In the genomic region with DNA sequence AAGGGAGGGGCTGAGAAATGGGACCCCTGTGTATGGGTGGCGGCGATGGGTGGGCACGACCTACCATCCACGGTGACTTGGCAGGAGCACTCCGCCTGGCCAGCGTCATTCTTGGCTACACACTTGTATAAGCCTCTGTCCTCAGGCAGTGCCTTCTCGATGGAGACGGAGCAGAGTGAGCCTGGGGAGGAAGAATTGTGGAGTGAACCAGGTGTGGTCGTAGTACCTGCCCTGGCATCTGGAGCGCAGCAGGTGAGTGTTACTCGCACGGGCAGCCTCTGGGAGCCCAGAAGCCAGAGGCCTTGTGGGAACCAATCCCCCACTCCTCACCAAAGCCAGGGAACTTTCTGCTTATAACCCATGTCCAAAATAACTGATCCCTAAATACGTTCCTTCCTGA, we compare ENCODE assay signal across 21 cellular contexts.
DNase-seq lines count a peak whose midpoint lies in the region; ATAC-seq and TF ChIP-seq lines count a peak whose summit lies in the region.
"Had no signal": no experiment of that assay in that cellular context is flagged by ENCODE, and none has a peak within 500 bp of the region (broad histone marks: within the 10 kb centered on the region; RNA-seq: fewer than 3 reads in every experiment).

No MANE protein-coding gene starts in this region.

- H3K9ac ChIP-seq in neural progenitor cell = no peak overlapping the region
- peak overlapping the region in 1 of 2 donors; percentile 47 for H3K9ac ChIP-seq in stomach smooth muscle (ENCODE audit: low read length in 2 of 2)

- no peaks in the 10 kb centered on the region for H4K20me1 ChIP-seq in neural progenitor cell (ENCODE audit: low read depth)

- H3K4me2 ChIP-seq in neural progenitor cell = no peak overlapping the region

- H3K9me3 Mint-ChIP-seq in HFFc6 (peaks cover 5% of the 10 kb centered on the region; the same call in 1 of the 2 replicates), neural progenitor cell (peaks cover 2% of the 10 kb centered on the region), type B pancreatic cell (no peaks in the 10 kb centered on the region)
- no peaks in the 10 kb centered on the region for H3K9me3 Mint-ChIP-seq in dendritic cell treated with granulocyte-macrophage colony-stimulating factor and Interleukin-4, amounts not matched to agents 40 ng/mL and 50 ng/mL, for 4 days
- H3K9me3 Mint-ChIP-seq: activated naive CD8-positive, alpha-beta T cell treated with anti-CD3 and anti-CD28 coated beads for 36 hours; activated T-helper 2 cell treated with anti-CD3 and anti-CD28 coated beads, Interferon-gamma antibody, Interleukin-2, Interleukin-4, amounts not matched to agents 10 μg/mL and 5 μg/mL and 100 μg/mL, durations not matched to agents 14 hours and 24 hours and 36 hours had no signal

- no peak overlapping the region for H2AFZ ChIP-seq in neural progenitor cell (replicated peaks)

- H3K27me3 ChIP-seq in neural progenitor cell (no peaks in the 10 kb centered on the region), stomach smooth muscle (ENCODE audit: control insufficient read depth in 1 of 2, insufficient read depth in 2 of 2, low read length in 2 of 2) (no peaks in the 10 kb centered on the region)
- H3K27me3 ChIP-seq: ovary, right lobe of liver had no signal

- no peak overlapping the region for H3K27ac ChIP-seq in neural progenitor cell
- peak overlapping the region; percentile 98 for H3K27ac ChIP-seq in stomach smooth muscle (ENCODE audit: low read length)
- H3K27ac ChIP-seq: ovary, RWPE1 had no signal

- H3K4me1 ChIP-seq in neural progenitor cell = peaks cover 36% of the 10 kb centered on the region
- H3K4me1 ChIP-seq in stomach smooth muscle (ENCODE audit: control insufficient read depth, insufficient read depth, low read length) = peaks cover 92% of the 10 kb centered on the region
- H3K4me1 ChIP-seq: right lobe of liver had no signal

- DNase-seq in HFFc6 (no peak), neural progenitor cell (ENCODE audit: low spot score) (no peak), NCI-H146 (lab: John Stamatoyannopoulos, UW) (no peak), type B pancreatic cell (ENCODE audit: extremely low spot score, unreplicated experiment) (no peak), foreskin fibroblast (no peak)
- DNase-seq: activated CD4-positive, alpha-beta T cell treated with anti-CD3 and anti-CD28 coated beads, Interleukin-2, amount 50 U/mL, for 1 hour; activated naive CD8-positive, alpha-beta T cell treated with anti-CD3 and anti-CD28 coated beads for 36 hours; cortex of kidney; DMS79; hypothalamus; KG1; NCI-H1694; NCI-H748 treated with DMSO at 0.1 percent for 48 hours; ovary; right lobe of liver had no signal

- H3K27me3 Mint-ChIP-seq in HFFc6 (ENCODE audit: insufficient read depth) (peaks cover 57% of the 10 kb centered on the region), neural progenitor cell (ENCODE audit: insufficient read depth, low read depth) (no peaks in the 10 kb centered on the region), type B pancreatic cell (peaks cover 9% of the 10 kb centered on the region)
- no peaks in the 10 kb centered on the region for H3K27me3 Mint-ChIP-seq in dendritic cell treated with granulocyte-macrophage colony-stimulating factor and Interleukin-4, amounts not matched to agents 40 ng/mL and 50 ng/mL, for 4 days
- H3K27me3 Mint-ChIP-seq: activated naive CD8-positive, alpha-beta T cell treated with anti-CD3 and anti-CD28 coated beads for 36 hours; brain had no signal

- H3K36me3 Mint-ChIP-seq in HFFc6 (ENCODE audit: low read depth) (peaks cover 66% of the 10 kb centered on the region), neural progenitor cell (peaks cover 26% of the 10 kb centered on the region), type B pancreatic cell (peaks cover 4% of the 10 kb centered on the region)
- no peaks in the 10 kb centered on the region for H3K36me3 Mint-ChIP-seq in dendritic cell treated with granulocyte-macrophage colony-stimulating factor and Interleukin-4, amounts not matched to agents 40 ng/mL and 50 ng/mL, for 4 days (ENCODE audit: low read depth)
- H3K36me3 Mint-ChIP-seq: activated naive CD8-positive, alpha-beta T cell treated with anti-CD3 and anti-CD28 coated beads for 36 hours; brain had no signal

- no peak overlapping the region for H3K4me3 Mint-ChIP-seq in HFFc6
- no peak overlapping the region for H3K4me3 Mint-ChIP-seq in dendritic cell treated with granulocyte-macrophage colony-stimulating factor and Interleukin-4, amounts not matched to agents 40 ng/mL and 50 ng/mL, for 4 days
- H3K4me3 Mint-ChIP-seq in neural progenitor cell = no peak overlapping the region
- H3K4me3 Mint-ChIP-seq in type B pancreatic cell = no peak overlapping the region
- H3K4me3 Mint-ChIP-seq: activated naive CD8-positive, alpha-beta T cell treated with anti-CD3 and anti-CD28 coated beads for 36 hours; brain had no signal

- peaks cover 13% of the 10 kb centered on the region for H3F3A ChIP-seq in neural progenitor cell (ENCODE audit: low read depth)

- TF ChIP-seq CTCF in HFFc6 (IDR thresholded peaks at IDR 0.05) (no peak), neural progenitor cell (IDR thresholded peaks at IDR 0.05) (no peak), type B pancreatic cell (conservative IDR thresholded peaks at IDR 0.05) (no peak), foreskin fibroblast (IDR thresholded peaks at IDR 0.05; ENCODE audit: low read depth, low read length) (no peak)

- no peaks in the 10 kb centered on the region for H3K79me2 ChIP-seq in neural progenitor cell (ENCODE audit: low read depth)

- H3K4me1 Mint-ChIP-seq in HFFc6 (ENCODE audit: low read depth) (peaks cover 95% of the 10 kb centered on the region), neural progenitor cell (peaks cover 43% of the 10 kb centered on the region), type B pancreatic cell (ENCODE audit: unreplicated experiment) (peaks cover 62% of the 10 kb centered on the region)
- peaks cover 64% of the 10 kb centered on the region for H3K4me1 Mint-ChIP-seq in dendritic cell treated with granulocyte-macrophage colony-stimulating factor and Interleukin-4, amounts not matched to agents 40 ng/mL and 50 ng/mL, for 4 days (ENCODE audit: low read depth)
- H3K4me1 Mint-ChIP-seq: activated naive CD8-positive, alpha-beta T cell treated with anti-CD3 and anti-CD28 coated beads for 36 hours had no signal

- no peak overlapping the region for H3K4me3 ChIP-seq in neural progenitor cell
- H3K4me3 ChIP-seq in stomach smooth muscle (ENCODE audit: low read length in 2 of 2) = peak overlapping the region in 1 of 2 donors; percentile 96
- no peak overlapping the region for H3K4me3 ChIP-seq in foreskin fibroblast (ENCODE audit: low read depth in 1 of 2, low read length in 2 of 2)
- H3K4me3 ChIP-seq: ovary, right lobe of liver had no signal

- intact Hi-C loops in dendritic cell treated with granulocyte-macrophage colony-stimulating factor and Interleukin-4, amounts not matched to agents 40 ng/mL and 50 ng/mL, for 4 days (cut with micrococcal nuclease) = no loop called here

- H3K36me3 ChIP-seq in neural progenitor cell (no peaks in the 10 kb centered on the region), stomach smooth muscle (ENCODE audit: control insufficient read depth in 2 of 2, insufficient read depth in 2 of 2, low read length in 2 of 2) (peaks cover 53 to 69% of the 10 kb centered on the region in 2 donors)
- H3K36me3 ChIP-seq: ovary had no signal

- ATAC-seq in HG03159 (IDR thresholded peaks at IDR 0.05; ENCODE audit: unreplicated experiment) = no peak

- H3K9me3 ChIP-seq in neural progenitor cell (ENCODE audit: low read depth) (no peaks in the 10 kb centered on the region), stomach smooth muscle (ENCODE audit: control insufficient read depth in 2 of 2, low read length in 2 of 2) (no peaks in the 10 kb centered on the region)
- H3K9me3 ChIP-seq: ovary, right lobe of liver had no signal

- peak overlapping the region; percentile 74 for H3K27ac Mint-ChIP-seq in HFFc6
- peak overlapping the region; percentile 91 for H3K27ac Mint-ChIP-seq in dendritic cell treated with granulocyte-macrophage colony-stimulating factor and Interleukin-4, amounts not matched to agents 40 ng/mL and 50 ng/mL, for 4 days
- H3K27ac Mint-ChIP-seq in neural progenitor cell = peak overlapping the region; percentile 6
- H3K27ac Mint-ChIP-seq in type B pancreatic cell = no peak overlapping the region
- H3K27ac Mint-ChIP-seq: activated naive CD8-positive, alpha-beta T cell treated with anti-CD3 and anti-CD28 coated beads for 36 hours; activated T-helper 2 cell treated with anti-CD3 and anti-CD28 coated beads, Interferon-gamma antibody, Interleukin-2, Interleukin-4, amounts not matched to agents 10 μg/mL and 5 μg/mL and 100 μg/mL, durations not matched to agents 14 hours and 24 hours and 36 hours had no signal
